32 cellular contexts compared by ENCODE assay signal in the genomic region with DNA sequence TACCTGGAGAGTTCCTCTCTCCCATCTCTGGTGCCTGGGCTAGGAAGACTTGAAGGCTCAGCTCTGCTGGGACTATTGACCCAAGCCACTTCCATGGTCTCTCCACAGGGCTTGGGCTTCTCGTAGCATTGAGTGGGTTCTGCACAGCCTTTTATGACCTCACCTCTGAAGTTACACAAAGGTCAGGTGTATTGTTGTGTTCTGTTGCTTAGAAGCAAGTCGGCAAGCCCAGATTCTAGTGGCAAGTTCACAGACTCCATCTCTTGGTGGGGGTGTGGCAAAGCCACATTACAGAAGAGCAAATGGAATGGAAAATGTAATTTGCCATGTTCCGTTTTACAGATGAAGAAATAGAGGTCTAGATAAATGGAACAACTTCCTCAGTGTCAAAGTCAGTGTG.
"Had no signal": no experiment of that assay in that cellular context is flagged by ENCODE, and none has a peak within 500 bp of the region (broad histone marks: within the 10 kb centered on the region; RNA-seq: fewer than 3 reads in every experiment).

No MANE protein-coding gene starts in this region.

- H3K4me3 Mint-ChIP-seq: activated B cell treated with CpG ODN at 0.5 μM for 24 hours; activated CD4-positive, alpha-beta memory T cell treated with anti-CD3 and anti-CD28 coated beads for 36 hours; activated CD4-positive, alpha-beta T cell treated with anti-CD3 and anti-CD28 coated beads, Interleukin-2, amount 10 ng/mL, durations not matched to agents 24 days and 14 days; activated CD8-positive, alpha-beta T cell treated with anti-CD3 and anti-CD28 coated beads for 36 hours; activated naive CD4-positive, alpha-beta T cell treated with anti-CD3 and anti-CD28 coated beads for 36 hours; activated naive CD8-positive, alpha-beta T cell treated with anti-CD3 and anti-CD28 coated beads, Interleukin-2, amount 10 ng/mL, durations not matched to agents 7 days and 5 days; activated T-cell treated with anti-CD3 and anti-CD28 coated beads, Interleukin-2, amount 50 U/mL, for 4 hours; activated T-cell treated with anti-CD3 and anti-CD28 coated beads, Interleukin-2, amount 50 U/mL, for 72 hours; activated T-helper 1 cell treated with anti-CD3 and anti-CD28 coated beads, Interleukin-12 subunit alpha, Interleukin-12 subunit beta, Interleukin-2, Interleukin-4 antibody, amounts not matched to agents 30 ng/mL and 10 ng/mL and 1 ng/mL, durations not matched to agents 14 hours and 24 hours and 36 hours; activated T-helper 17 cell treated with anti-CD3 and anti-CD28 coated beads, Interleukin-2, amount 50 U/mL, for 72 hours; T-cell; T-helper 17 cell had no signal

- H3K27me3 ChIP-seq: adrenal gland, body of pancreas, brain microvascular endothelial cell, breast epithelium had no signal

- H3K27ac ChIP-seq: adrenal gland, body of pancreas, brain microvascular endothelial cell, breast epithelium, VCaP had no signal

- ATAC-seq: activated CD8-positive, alpha-beta T cell treated with anti-CD3 and anti-CD28 coated beads for 36 hours; activated naive CD4-positive, alpha-beta T cell treated with anti-CD3 and anti-CD28 coated beads, Interleukin-2, amount 50 U/mL, for 72 hours; activated T-cell treated with anti-CD3 and anti-CD28 coated beads, Interleukin-2, amount 50 U/mL, for 4 hours; activated T-cell treated with anti-CD3 and anti-CD28 coated beads, Interleukin-2, amount 50 U/mL, for 72 hours; activated T-helper 17 cell treated with anti-CD3 and anti-CD28 coated beads, Interleukin-2, amount 50 U/mL, for 72 hours; body of pancreas; T-cell; T-helper 17 cell had no signal

- H3K27ac Mint-ChIP-seq: activated B cell treated with CpG ODN at 0.5 μM for 24 hours; activated CD4-positive, alpha-beta memory T cell treated with anti-CD3 and anti-CD28 coated beads for 36 hours; activated CD4-positive, alpha-beta T cell treated with anti-CD3 and anti-CD28 coated beads, Interleukin-2, amount 10 ng/mL, durations not matched to agents 24 days and 14 days; activated CD8-positive, alpha-beta T cell treated with anti-CD3 and anti-CD28 coated beads for 36 hours; activated naive CD4-positive, alpha-beta T cell treated with anti-CD3 and anti-CD28 coated beads for 36 hours; activated naive CD4-positive, alpha-beta T cell treated with anti-CD3 and anti-CD28 coated beads, Interleukin-2, amount 50 U/mL, for 72 hours; activated naive CD8-positive, alpha-beta T cell treated with anti-CD3 and anti-CD28 coated beads, Interleukin-2, amount 10 ng/mL, durations not matched to agents 7 days and 5 days; activated T-cell treated with anti-CD3 and anti-CD28 coated beads, Interleukin-2, amount 50 U/mL, for 72 hours; activated T-helper 1 cell treated with anti-CD3 and anti-CD28 coated beads, Interleukin-12 subunit alpha, Interleukin-12 subunit beta, Interleukin-2, Interleukin-4 antibody, amounts not matched to agents 30 ng/mL and 10 ng/mL and 1 ng/mL, durations not matched to agents 14 hours and 24 hours and 36 hours; activated T-helper 17 cell treated with anti-CD3 and anti-CD28 coated beads, Interleukin-2, amount 50 U/mL, for 72 hours; T-cell; T-helper 17 cell had no signal

- H3K4me1 Mint-ChIP-seq: activated B cell treated with CpG ODN at 0.5 μM for 24 hours; activated CD4-positive, alpha-beta T cell treated with anti-CD3 and anti-CD28 coated beads, Interleukin-2, amount 10 ng/mL, durations not matched to agents 24 days and 14 days; activated T-helper 17 cell treated with anti-CD3 and anti-CD28 coated beads, Interleukin-2, amount 50 U/mL, for 72 hours; T-cell; T-helper 17 cell had no signal

- H3K9me3 ChIP-seq: adrenal gland, body of pancreas, breast epithelium had no signal

- H3K4me3 ChIP-seq: adrenal gland, body of pancreas, breast epithelium had no signal

- H3K4me1 ChIP-seq: adrenal gland, body of pancreas, breast epithelium had no signal

- DNase-seq: activated B cell treated with CpG ODN at 0.5 μM for 24 hours; activated CD4-positive, alpha-beta memory T cell treated with anti-CD3 and anti-CD28 coated beads for 36 hours; activated CD4-positive, alpha-beta T cell treated with anti-CD3 and anti-CD28 coated beads for 4 hours; activated CD4-positive, alpha-beta T cell treated with anti-CD3 and anti-CD28 coated beads, Interleukin-2, amount 10 ng/mL, durations not matched to agents 24 days and 14 days; activated CD4-positive, alpha-beta T cell treated with anti-CD3 and anti-CD28 coated beads, Interleukin-2, amount 50 U/mL, for 1 hour; activated CD4-positive, alpha-beta T cell treated with anti-CD3 and anti-CD28 coated beads, Interleukin-2, amount 50 U/mL, for 4 hours; activated CD4-positive, CD25-positive, alpha-beta regulatory T cell treated with anti-CD3 and anti-CD28 coated beads, Interleukin-2, amount 50 U/mL, for 72 hours; activated CD8-positive, alpha-beta memory T cell treated with anti-CD3 and anti-CD28 coated beads, Interleukin-2, amount 50 U/mL, for 4 hours; activated CD8-positive, alpha-beta T cell treated with anti-CD3 and anti-CD28 coated beads for 36 hours; activated effector memory CD4-positive, alpha-beta T cell treated with anti-CD3 and anti-CD28 coated beads, Interleukin-2, amount 50 U/mL, for 16 hours; activated gamma-delta T cell treated with Interleukin-2 at 50 U/mL for 16 hours; activated naive CD4-positive, alpha-beta T cell; activated naive CD4-positive, alpha-beta T cell treated with anti-CD3 and anti-CD28 coated beads for 36 hours; activated naive CD4-positive, alpha-beta T cell treated with anti-CD3 and anti-CD28 coated beads, Interleukin-2, amount 50 U/mL, for 16 hours; activated naive CD8-positive, alpha-beta T cell treated with anti-CD3 and anti-CD28 coated beads, Interleukin-2, amount 10 ng/mL, durations not matched to agents 7 days and 5 days; activated T-cell treated with anti-CD3 and anti-CD28 coated beads for 4 hours; activated T-cell treated with anti-CD3 and anti-CD28 coated beads, Interleukin-2, amount 50 U/mL, for 1 hour; activated T-cell treated with anti-CD3 and anti-CD28 coated beads, Interleukin-2, amount 50 U/mL, for 4 hours; activated T-cell treated with anti-CD3 and anti-CD28 coated beads, Interleukin-2, amount 50 U/mL, for 72 hours; adrenal gland; amniotic stem cell; aorta; body of pancreas; brain microvascular endothelial cell; central memory CD4-positive, alpha-beta T cell; T-cell; T-helper 17 cell had no signal

- H3K36me3 ChIP-seq: adrenal gland, brain microvascular endothelial cell, breast epithelium had no signal

- H3K9me3 Mint-ChIP-seq: activated B cell treated with CpG ODN at 0.5 μM for 24 hours; activated CD4-positive, alpha-beta memory T cell treated with anti-CD3 and anti-CD28 coated beads for 36 hours; activated CD4-positive, alpha-beta T cell treated with anti-CD3 and anti-CD28 coated beads, Interleukin-2, amount 10 ng/mL, durations not matched to agents 24 days and 14 days; activated CD8-positive, alpha-beta T cell treated with anti-CD3 and anti-CD28 coated beads for 36 hours; activated naive CD4-positive, alpha-beta T cell treated with anti-CD3 and anti-CD28 coated beads for 36 hours; activated naive CD4-positive, alpha-beta T cell treated with anti-CD3 and anti-CD28 coated beads, Interleukin-2, amount 50 U/mL, for 72 hours; activated naive CD8-positive, alpha-beta T cell treated with anti-CD3 and anti-CD28 coated beads, Interleukin-2, amount 10 ng/mL, durations not matched to agents 7 days and 5 days; activated T-cell treated with anti-CD3 and anti-CD28 coated beads, Interleukin-2, amount 50 U/mL, for 4 hours; activated T-cell treated with anti-CD3 and anti-CD28 coated beads, Interleukin-2, amount 50 U/mL, for 72 hours; activated T-helper 1 cell treated with anti-CD3 and anti-CD28 coated beads, Interleukin-12 subunit alpha, Interleukin-12 subunit beta, Interleukin-2, Interleukin-4 antibody, amounts not matched to agents 30 ng/mL and 10 ng/mL and 1 ng/mL, durations not matched to agents 14 hours and 24 hours and 36 hours; activated T-helper 17 cell treated with anti-CD3 and anti-CD28 coated beads, Interleukin-2, amount 50 U/mL, for 72 hours; T-cell had no signal
